Comparison of ENCODE assay signal across 2 cellular contexts in the genomic region with DNA sequence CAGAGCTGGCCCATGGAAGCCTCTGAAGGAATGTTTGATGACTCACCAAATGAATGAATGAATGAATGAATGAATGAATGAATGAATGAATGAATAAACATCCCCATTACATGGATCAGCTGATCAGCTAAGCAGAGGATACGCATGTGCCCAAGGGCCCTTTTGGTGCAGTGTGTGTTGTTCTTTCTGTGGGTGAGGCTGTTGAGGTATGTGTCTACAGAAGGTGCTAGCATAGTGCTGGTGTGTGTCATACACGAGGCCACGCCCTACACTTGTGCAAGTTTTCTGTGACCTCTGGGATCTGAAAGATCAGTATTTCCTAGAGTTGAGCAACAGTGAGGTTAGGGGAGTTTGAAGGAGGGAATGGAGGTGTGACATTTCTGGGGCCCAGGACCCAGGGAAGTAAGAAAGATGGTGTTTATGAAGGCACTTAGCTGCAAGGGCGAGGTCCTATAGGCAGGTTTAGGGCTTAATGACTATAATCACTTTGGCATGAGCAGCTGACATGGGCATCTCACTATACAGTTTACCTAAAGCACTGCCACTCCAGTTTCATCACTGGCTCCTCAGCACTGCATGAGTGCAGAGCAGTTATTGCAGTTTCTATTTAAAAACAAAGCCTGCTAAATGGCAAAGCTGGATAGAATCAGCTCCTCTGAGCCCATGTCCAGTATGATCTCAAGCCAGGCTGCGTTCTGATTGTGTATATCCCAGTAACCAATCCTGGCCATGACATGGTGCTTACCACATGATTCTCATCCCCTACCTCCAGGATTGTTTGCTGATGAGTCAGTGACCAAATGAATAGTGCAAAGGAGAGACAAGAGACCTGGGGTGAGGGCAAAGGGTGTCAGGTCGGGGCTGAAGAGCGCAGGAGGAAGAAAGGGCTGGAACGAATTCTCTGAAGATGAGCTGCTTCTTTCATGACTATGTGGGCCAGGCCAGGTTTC.
TF ChIP-seq lines count a peak whose summit lies in the region.

No MANE protein-coding gene starts in this region.

TF ChIP-seq in K562, 482 proteins besides CTCF, POLR2A, EP300 and RAD21:
- TF ChIP-seq CEBPB (tag; IDR thresholded peaks at IDR 0.05) (peak; percentile 36), ZFP30 (CRISPR knock-in tag; IDR thresholded peaks at IDR 0.05; ENCODE audit: borderline replicate concordance) (no peak), ZNF24 (IDR thresholded peaks at IDR 0.05) (peak; percentile 91), CEBPG (CRISPR knock-in tag; IDR thresholded peaks at IDR 0.05) (no peak), CEBPG (tag; conservative IDR thresholded peaks at IDR 0.05 in 1 of 2, IDR thresholded peaks at IDR 0.05 in 1 of 2) (peak in 1 of 2 experiments; percentile 43; a peak in 1 of 4 replicates)

TF ChIP-seq in GM23338, 12 proteins besides CTCF, POLR2A, EP300 and RAD21:
- TF ChIP-seq, protein P1, sequence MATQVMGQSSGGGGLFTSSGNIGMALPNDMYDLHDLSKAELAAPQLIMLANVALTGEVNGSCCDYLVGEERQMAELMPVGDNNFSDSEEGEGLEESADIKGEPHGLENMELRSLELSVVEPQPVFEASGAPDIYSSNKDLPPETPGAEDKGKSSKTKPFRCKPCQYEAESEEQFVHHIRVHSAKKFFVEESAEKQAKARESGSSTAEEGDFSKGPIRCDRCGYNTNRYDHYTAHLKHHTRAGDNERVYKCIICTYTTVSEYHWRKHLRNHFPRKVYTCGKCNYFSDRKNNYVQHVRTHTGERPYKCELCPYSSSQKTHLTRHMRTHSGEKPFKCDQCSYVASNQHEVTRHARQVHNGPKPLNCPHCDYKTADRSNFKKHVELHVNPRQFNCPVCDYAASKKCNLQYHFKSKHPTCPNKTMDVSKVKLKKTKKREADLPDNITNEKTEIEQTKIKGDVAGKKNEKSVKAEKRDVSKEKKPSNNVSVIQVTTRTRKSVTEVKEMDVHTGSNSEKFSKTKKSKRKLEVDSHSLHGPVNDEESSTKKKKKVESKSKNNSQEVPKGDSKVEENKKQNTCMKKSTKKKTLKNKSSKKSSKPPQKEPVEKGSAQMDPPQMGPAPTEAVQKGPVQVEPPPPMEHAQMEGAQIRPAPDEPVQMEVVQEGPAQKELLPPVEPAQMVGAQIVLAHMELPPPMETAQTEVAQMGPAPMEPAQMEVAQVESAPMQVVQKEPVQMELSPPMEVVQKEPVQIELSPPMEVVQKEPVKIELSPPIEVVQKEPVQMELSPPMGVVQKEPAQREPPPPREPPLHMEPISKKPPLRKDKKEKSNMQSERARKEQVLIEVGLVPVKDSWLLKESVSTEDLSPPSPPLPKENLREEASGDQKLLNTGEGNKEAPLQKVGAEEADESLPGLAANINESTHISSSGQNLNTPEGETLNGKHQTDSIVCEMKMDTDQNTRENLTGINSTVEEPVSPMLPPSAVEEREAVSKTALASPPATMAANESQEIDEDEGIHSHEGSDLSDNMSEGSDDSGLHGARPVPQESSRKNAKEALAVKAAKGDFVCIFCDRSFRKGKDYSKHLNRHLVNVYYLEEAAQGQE (IDR thresholded peaks at IDR 0.05; ENCODE audit: unreplicated experiment): no peak
- TF ChIP-seq, protein P2, sequence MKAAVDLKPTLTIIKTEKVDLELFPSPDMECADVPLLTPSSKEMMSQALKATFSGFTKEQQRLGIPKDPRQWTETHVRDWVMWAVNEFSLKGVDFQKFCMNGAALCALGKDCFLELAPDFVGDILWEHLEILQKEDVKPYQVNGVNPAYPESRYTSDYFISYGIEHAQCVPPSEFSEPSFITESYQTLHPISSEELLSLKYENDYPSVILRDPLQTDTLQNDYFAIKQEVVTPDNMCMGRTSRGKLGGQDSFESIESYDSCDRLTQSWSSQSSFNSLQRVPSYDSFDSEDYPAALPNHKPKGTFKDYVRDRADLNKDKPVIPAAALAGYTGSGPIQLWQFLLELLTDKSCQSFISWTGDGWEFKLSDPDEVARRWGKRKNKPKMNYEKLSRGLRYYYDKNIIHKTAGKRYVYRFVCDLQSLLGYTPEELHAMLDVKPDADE (IDR thresholded peaks at IDR 0.05): no peak
- TF ChIP-seq, protein P3, sequence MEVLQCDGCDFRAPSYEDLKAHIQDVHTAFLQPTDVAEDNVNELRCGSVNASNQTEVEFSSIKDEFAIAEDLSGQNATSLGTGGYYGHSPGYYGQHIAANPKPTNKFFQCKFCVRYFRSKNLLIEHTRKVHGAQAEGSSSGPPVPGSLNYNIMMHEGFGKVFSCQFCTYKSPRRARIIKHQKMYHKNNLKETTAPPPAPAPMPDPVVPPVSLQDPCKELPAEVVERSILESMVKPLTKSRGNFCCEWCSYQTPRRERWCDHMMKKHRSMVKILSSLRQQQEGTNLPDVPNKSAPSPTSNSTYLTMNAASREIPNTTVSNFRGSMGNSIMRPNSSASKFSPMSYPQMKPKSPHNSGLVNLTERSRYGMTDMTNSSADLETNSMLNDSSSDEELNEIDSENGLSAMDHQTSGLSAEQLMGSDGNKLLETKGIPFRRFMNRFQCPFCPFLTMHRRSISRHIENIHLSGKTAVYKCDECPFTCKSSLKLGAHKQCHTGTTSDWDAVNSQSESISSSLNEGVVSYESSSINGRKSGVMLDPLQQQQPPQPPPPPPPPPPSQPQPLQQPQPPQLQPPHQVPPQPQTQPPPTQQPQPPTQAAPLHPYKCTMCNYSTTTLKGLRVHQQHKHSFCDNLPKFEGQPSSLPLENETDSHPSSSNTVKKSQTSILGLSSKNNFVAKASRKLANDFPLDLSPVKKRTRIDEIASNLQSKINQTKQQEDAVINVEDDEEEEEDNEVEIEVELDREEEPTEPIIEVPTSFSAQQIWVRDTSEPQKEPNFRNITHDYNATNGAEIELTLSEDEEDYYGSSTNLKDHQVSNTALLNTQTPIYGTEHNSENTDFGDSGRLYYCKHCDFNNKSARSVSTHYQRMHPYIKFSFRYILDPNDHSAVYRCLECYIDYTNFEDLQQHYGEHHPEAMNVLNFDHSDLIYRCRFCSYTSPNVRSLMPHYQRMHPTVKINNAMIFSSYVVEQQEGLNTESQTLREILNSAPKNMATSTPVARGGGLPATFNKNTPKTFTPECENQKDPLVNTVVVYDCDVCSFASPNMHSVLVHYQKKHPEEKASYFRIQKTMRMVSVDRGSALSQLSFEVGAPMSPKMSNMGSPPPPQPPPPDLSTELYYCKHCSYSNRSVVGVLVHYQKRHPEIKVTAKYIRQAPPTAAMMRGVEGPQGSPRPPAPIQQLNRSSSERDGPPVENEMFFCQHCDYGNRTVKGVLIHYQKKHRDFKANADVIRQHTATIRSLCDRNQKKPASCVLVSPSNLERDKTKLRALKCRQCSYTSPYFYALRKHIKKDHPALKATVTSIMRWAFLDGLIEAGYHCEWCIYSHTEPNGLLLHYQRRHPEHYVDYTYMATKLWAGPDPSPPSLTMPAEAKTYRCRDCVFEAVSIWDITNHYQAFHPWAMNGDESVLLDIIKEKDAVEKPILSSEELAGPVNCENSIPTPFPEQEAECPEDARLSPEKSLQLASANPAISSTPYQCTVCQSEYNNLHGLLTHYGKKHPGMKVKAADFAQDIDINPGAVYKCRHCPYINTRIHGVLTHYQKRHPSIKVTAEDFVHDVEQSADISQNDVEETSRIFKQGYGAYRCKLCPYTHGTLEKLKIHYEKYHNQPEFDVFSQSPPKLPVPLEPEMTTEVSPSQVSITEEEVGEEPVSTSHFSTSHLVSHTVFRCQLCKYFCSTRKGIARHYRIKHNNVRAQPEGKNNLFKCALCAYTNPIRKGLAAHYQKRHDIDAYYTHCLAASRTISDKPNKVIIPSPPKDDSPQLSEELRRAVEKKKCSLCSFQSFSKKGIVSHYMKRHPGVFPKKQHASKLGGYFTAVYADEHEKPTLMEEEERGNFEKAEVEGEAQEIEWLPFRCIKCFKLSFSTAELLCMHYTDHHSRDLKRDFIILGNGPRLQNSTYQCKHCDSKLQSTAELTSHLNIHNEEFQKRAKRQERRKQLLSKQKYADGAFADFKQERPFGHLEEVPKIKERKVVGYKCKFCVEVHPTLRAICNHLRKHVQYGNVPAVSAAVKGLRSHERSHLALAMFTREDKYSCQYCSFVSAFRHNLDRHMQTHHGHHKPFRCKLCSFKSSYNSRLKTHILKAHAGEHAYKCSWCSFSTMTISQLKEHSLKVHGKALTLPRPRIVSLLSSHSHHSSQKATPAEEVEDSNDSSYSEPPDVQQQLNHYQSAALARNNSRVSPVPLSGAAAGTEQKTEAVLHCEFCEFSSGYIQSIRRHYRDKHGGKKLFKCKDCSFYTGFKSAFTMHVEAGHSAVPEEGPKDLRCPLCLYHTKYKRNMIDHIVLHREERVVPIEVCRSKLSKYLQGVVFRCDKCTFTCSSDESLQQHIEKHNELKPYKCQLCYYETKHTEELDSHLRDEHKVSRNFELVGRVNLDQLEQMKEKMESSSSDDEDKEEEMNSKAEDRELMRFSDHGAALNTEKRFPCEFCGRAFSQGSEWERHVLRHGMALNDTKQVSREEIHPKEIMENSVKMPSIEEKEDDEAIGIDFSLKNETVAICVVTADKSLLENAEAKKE (CRISPR knock-in tag; IDR thresholded peaks at IDR 0.05): no peak
- TF ChIP-seq POLR2AphosphoS5 (IDR thresholded peaks at IDR 0.05; ENCODE audit: low read depth) (no peak), NANOG (IDR thresholded peaks at IDR 0.05; ENCODE audit: borderline replicate concordance) (no peak), JUNB (IDR thresholded peaks at IDR 0.05; ENCODE audit: unreplicated experiment) (no peak), CREB1 (CRISPR knock-in tag; IDR thresholded peaks at IDR 0.05; ENCODE audit: low read depth) (no peak), EZH2phosphoT487 (IDR thresholded peaks at IDR 0.05; ENCODE audit: unreplicated experiment) (no peak), STAT1 (IDR thresholded peaks at IDR 0.05; ENCODE audit: unreplicated experiment) (no peak), ZNF114 (CRISPR knock-in tag; IDR thresholded peaks at IDR 0.05) (no peak), EZH2 (IDR thresholded peaks at IDR 0.05; ENCODE audit: low read depth, unreplicated experiment) (no peak), ZNF331 (CRISPR knock-in tag; IDR thresholded peaks at IDR 0.05; ENCODE audit: low read depth) (no peak)
